Comparison of ENCODE assay signal across 12 cellular contexts in genomic region chr22:35739642-35740041, GRCh38. TPM values are rescaled to one million over a fixed set of nuclear protein-coding genes. Genes with fewer than 3 reads are reported as not detected.
DNase-seq lines count a peak whose midpoint lies in the region; ATAC-seq and TF ChIP-seq lines count a peak whose summit lies in the region.
"Had no signal": no experiment of that assay in that cellular context is flagged by ENCODE, and none has a peak within 500 bp of the region (broad histone marks: within the 10 kb centered on the region; RNA-seq: fewer than 3 reads in every experiment).

No MANE protein-coding gene starts in this region.

- no peak for TF ChIP-seq RAD21 in SK-N-SH (IDR thresholded peaks at IDR 0.05; ENCODE audit: low read length)

- H3K36me3 ChIP-seq in SK-N-SH (replicated peaks in 1 of 2; ENCODE audit: control insufficient read depth in 1 of 2, insufficient read depth in 2 of 2, low read length in 1 of 2) (peaks cover 47 to 57% of the 10 kb centered on the region in 2 experiments), heart left ventricle (peaks cover 0 to 48% (median 10%) of the 10 kb centered on the region in 9 donors), stomach smooth muscle (ENCODE audit: control insufficient read depth in 2 of 2, insufficient read depth in 2 of 2, low read length in 2 of 2) (peaks cover 19 to 28% of the 10 kb centered on the region in 2 donors)

- DNase-seq in SK-N-SH: no peak
- no peak for DNase-seq in heart left ventricle
- no peak for DNase-seq in DMS153 treated with DMSO at 0.1 percent for 48 hours (lab: John Stamatoyannopoulos, UW; ENCODE audit: unreplicated experiment)
- no peak for DNase-seq in anterior cingulate cortex (lab: John Stamatoyannopoulos, UW)
- DNase-seq: activated gamma-delta T cell treated with Interleukin-2 at 50 U/mL for 16 hours, midbrain had no signal

- no peak overlapping the region for H3K4me2 ChIP-seq in SK-N-SH

- H3K4me1 ChIP-seq in SK-N-SH (ENCODE audit: control insufficient read depth in 1 of 2, insufficient read depth in 2 of 2, low read depth in 1 of 2, low read length in 1 of 2): peaks cover 29 to 41% of the 10 kb centered on the region in 2 experiments
- H3K4me1 ChIP-seq in heart left ventricle: peaks cover 0 to 42% (median 26%) of the 10 kb centered on the region in 12 donors
- peaks cover 11% of the 10 kb centered on the region for H3K4me1 ChIP-seq in stomach smooth muscle (ENCODE audit: control insufficient read depth, insufficient read depth, low read length)
- H3K4me1 ChIP-seq: tibial nerve had no signal

- 97% methylated on average over 5 of the region's 5 CpGs for WGBS in SK-N-SH (ENCODE audit: low lambda C conversion rate)
- 63 to 73% (median 68%) methylated on average over 5 of the region's 5 CpGs for WGBS in heart left ventricle, 4 donors

- POLR2A ChIA-PET in SK-N-SH (lab: Yijun Ruan, JAX): no interaction called here

- H3K9me3 ChIP-seq in SK-N-SH (no peaks in the 10 kb centered on the region), heart left ventricle (no peaks in the 10 kb centered on the region), stomach smooth muscle (ENCODE audit: control insufficient read depth in 2 of 2, low read length in 2 of 2) (no peaks in the 10 kb centered on the region)
- H3K9me3 ChIP-seq: tibial nerve had no signal

- no peaks in the 10 kb centered on the region for H3K9me2 ChIP-seq in SK-N-SH

- no peak overlapping the region for H3K4me3 ChIP-seq in SK-N-SH (ENCODE audit: low read depth in 2 of 2, low read length in 1 of 2)
- no peak overlapping the region for H3K4me3 ChIP-seq in heart left ventricle
- H3K4me3 ChIP-seq in stomach smooth muscle (ENCODE audit: low read length in 2 of 2): no peak overlapping the region
- H3K4me3 ChIP-seq: tibial nerve had no signal

- H3F3A ChIP-seq in SK-N-SH (replicated peaks; ENCODE audit: insufficient read depth): peaks cover 46% of the 10 kb centered on the region

- H3K9ac ChIP-seq in SK-N-SH (no peak overlapping the region), stomach smooth muscle (ENCODE audit: low read length in 2 of 2) (peak overlapping the region in 1 of 2 donors; percentile 21)

- no peak for TF ChIP-seq CTCF in SK-N-SH (IDR thresholded peaks at IDR 0.05)
- peak; percentile 35 for TF ChIP-seq CTCF in VCaP (conservative IDR thresholded peaks at IDR 0.05)
- TF ChIP-seq CTCF in heart left ventricle (IDR thresholded peaks at IDR 0.05): peak in 8 of 12 donors; percentile 20 to 41 (median 31)

- ATAC-seq in SK-N-SH treated with all-trans-retinoic acid at 6 μM for 48 hours: no peak
- ATAC-seq in heart left ventricle: peak in 2 of 4 donors; percentile 34
- ATAC-seq in GM18517 (IDR thresholded peaks at IDR 0.05; ENCODE audit: unreplicated experiment): no peak

- peaks cover 17% of the 10 kb centered on the region; the same call in 1 of the 2 replicates for H3K79me2 ChIP-seq in SK-N-SH (ENCODE audit: insufficient read depth)

- no peak overlapping the region for H2AFZ ChIP-seq in SK-N-SH (ENCODE audit: low read depth)

- H3K27me3 ChIP-seq in SK-N-SH (ENCODE audit: insufficient read depth) (no peaks in the 10 kb centered on the region), heart left ventricle (no peaks in the 10 kb centered on the region), stomach smooth muscle (ENCODE audit: control insufficient read depth in 1 of 2, insufficient read depth in 2 of 2, low read length in 2 of 2) (no peaks in the 10 kb centered on the region)
- H3K27me3 ChIP-seq: tibial nerve had no signal

- H4K20me1 ChIP-seq in SK-N-SH (ENCODE audit: insufficient read depth): peaks cover 4% of the 10 kb centered on the region; the same call in 1 of the 2 replicates

- H3K27ac ChIP-seq in SK-N-SH (ENCODE audit: low read depth in 2 of 2, low read length in 1 of 2) (no peak overlapping the region; a peak in 1 of 4 replicates), VCaP (no peak overlapping the region), heart left ventricle (peak overlapping the region in 1 of 12 donors; percentile 7), stomach smooth muscle (ENCODE audit: low read length) (peak overlapping the region; percentile 31)
- H3K27ac ChIP-seq: tibial nerve had no signal

- CTCF ChIA-PET in SK-N-SH (lab: Yijun Ruan, JAX): interaction anchor here (0.6 to 1.6 kb wide), 3 partner anchors 10 to 275 kb away, joined by 3 to 9 read pairs (median 3); no protein-coding TSS in a partner anchor

- intact Hi-C loops in heart left ventricle (cut with DNase I): loop anchor here in 9 of 10 donors (5.0 to 10.0 kb wide), 7 partner anchors 55 to 183 kb away; no protein-coding TSS in a partner anchor

- no peak for TF ChIP-seq POLR2A in heart left ventricle (IDR thresholded peaks at IDR 0.05)

- TF ChIP-seq EP300 in SK-N-SH (IDR thresholded peaks at IDR 0.05; ENCODE audit: borderline replicate concordance in 1 of 2, low read depth in 1 of 2, low read length in 1 of 2): no peak

TF ChIP-seq in SK-N-SH, 30 proteins besides CTCF, POLR2A, EP300 and RAD21:
- TF ChIP-seq FOXJ3 (CRISPR knock-in tag; IDR thresholded peaks at IDR 0.05) (no peak), SMC3 (IDR thresholded peaks at IDR 0.05; ENCODE audit: low read depth, low read length) (0 out of 2 replicates have a peak, but pooled peaks have one; percentile 6)

TF ChIP-seq in SK-N-SH treated with all-trans-retinoic acid at 6 μM for 48 hours, 23 proteins besides CTCF, POLR2A, EP300 and RAD21:
- TF ChIP-seq ZNF70 (CRISPR knock-in tag; IDR thresholded peaks at IDR 0.05) (no peak), BACH2 (CRISPR knock-in tag; IDR thresholded peaks at IDR 0.05; ENCODE audit: borderline replicate concordance) (no peak), OSR1 (CRISPR knock-in tag; IDR thresholded peaks at IDR 0.05) (no peak), ISL1 (CRISPR knock-in tag; IDR thresholded peaks at IDR 0.05) (no peak), TOX (CRISPR knock-in tag; IDR thresholded peaks at IDR 0.05; ENCODE audit: borderline replicate concordance) (no peak), ZC3H10 (CRISPR knock-in tag; IDR thresholded peaks at IDR 0.05) (no peak), ESRRG (CRISPR knock-in tag; IDR thresholded peaks at IDR 0.05) (no peak), RARB (CRISPR knock-in tag; IDR thresholded peaks at IDR 0.05) (no peak), POU6F1 (CRISPR knock-in tag; IDR thresholded peaks at IDR 0.05; ENCODE audit: borderline replicate concordance, low read depth) (no peak), CREB5 (CRISPR knock-in tag; IDR thresholded peaks at IDR 0.05; ENCODE audit: low read depth) (no peak)

RNA-seq across cellular contexts. Expression of gene APOL5, which starts 22.0 kb away (rescaled TPM):
- polyA plus RNA-seq in SK-N-SH (2012; rRNA removed) (not detected in 2 replicates), heart left ventricle (under 1 TPM; 0.07 to 0.11 TPM)
- polyA plus RNA-seq in SK-N-SH (2012; cell fraction: cytosol; rRNA removed): not detected in 2 replicates
- not detected in 2 replicates for polyA plus RNA-seq in SK-N-SH (2012; cell fraction: nucleus; rRNA removed)
- total RNA-seq in heart left ventricle: not detected
- total RNA-seq: NCI-H460 had no signal
